Comparison of ENCODE assay signal across 8 cellular contexts in the genomic region with DNA sequence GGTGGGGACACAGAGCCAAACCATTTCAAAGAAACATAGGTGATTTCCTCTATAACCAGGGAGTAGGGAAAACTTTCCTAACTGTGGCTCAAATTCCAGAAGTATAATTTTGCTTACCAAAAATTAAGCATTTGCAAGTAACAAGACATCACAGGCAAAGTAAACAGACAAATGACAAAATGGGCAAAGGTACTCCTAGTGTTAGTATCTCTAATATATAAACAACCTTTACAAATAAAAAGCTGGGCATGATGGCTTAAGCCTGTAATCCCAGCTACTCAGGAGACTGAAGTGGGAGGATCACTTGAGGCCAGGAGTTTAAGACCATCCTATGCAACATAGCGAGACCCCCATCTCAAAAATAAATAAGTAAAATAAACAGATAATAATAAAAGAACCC.
"Had no signal": no experiment of that assay in that cellular context is flagged by ENCODE, and none has a peak within 500 bp of the region (broad histone marks: within the 10 kb centered on the region; RNA-seq: fewer than 3 reads in every experiment).

No MANE protein-coding gene starts in this region.

- H3K4me3 ChIP-seq: GM12878 had no signal

- DNase-seq: GDM1, GF-D8 had no signal

- ATAC-seq: GM12878 had no signal

- FAIRE-seq: G401.6, GM12878, GM12891, GM12892, GM18507, GM19239 had no signal
